Comparison of ENCODE assay signal across 9 cellular contexts in the genomic region with DNA sequence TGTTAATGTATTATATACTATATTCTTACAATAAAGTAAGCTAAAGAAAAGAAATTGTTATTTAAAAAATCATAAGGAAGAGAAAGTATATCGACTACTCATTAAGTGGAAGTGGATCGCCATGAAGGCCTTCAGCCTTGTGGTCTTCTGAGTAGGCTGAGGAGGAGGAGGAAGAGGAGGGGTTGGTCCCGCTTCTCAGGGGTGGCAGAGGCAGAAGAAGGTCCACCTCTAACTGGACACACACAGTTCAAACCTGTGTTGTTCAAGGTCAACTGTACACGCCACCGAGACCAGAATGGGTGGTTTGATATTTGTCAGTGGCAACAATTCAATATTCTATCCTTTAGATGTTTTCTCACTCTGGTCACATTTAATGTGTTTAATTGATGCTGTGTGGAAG.
A peak's percentile ranks its signal among the peaks of the same experiment; 100 is the strongest.
DNase-seq lines count a peak whose midpoint lies in the region; ATAC-seq, FAIRE-seq and TF ChIP-seq lines count a peak whose summit lies in the region.
"Had no signal": no experiment of that assay in that cellular context is flagged by ENCODE, and none has a peak within 500 bp of the region (broad histone marks: within the 10 kb centered on the region; RNA-seq: fewer than 3 reads in every experiment).

No MANE protein-coding gene starts in this region.

- no peak overlapping the region for H3K4me2 ChIP-seq in astrocyte (ENCODE audit: low read length)
- peak overlapping the region; percentile 28 for H3K4me2 ChIP-seq in parathyroid adenoma (ENCODE audit: low read length)

- H3K4me3 ChIP-seq in astrocyte (ENCODE audit: insufficient read depth, low read depth, low read length), result no peak overlapping the region
- no peak overlapping the region for H3K4me3 ChIP-seq in parathyroid adenoma (ENCODE audit: low read depth, low read length)
- no peak overlapping the region for H3K4me3 ChIP-seq in colonic mucosa
- H3K4me3 ChIP-seq: SJSA1 had no signal

- H3K4me1 Mint-ChIP-seq in astrocyte (ENCODE audit: low read depth, unreplicated experiment), result peaks cover 39% of the 10 kb centered on the region

- DNase-seq in astrocyte (ENCODE audit: low read depth) (no peak), colonic mucosa (no peak)
- DNase-seq in stimulated activated CD4-positive, alpha-beta T cell treated with anti-CD3 and anti-CD28 coated beads, Interleukin-4, amount 100 ng/mL, for 4 hours, result no peak
- DNase-seq in stimulated activated naive CD4-positive, alpha-beta T cell (lab: John Stamatoyannopoulos, UW), result no peak

- H3K36me3 Mint-ChIP-seq in astrocyte (ENCODE audit: low read depth, unreplicated experiment), result no peaks in the 10 kb centered on the region

- no peak for TF ChIP-seq CTCF in astrocyte (IDR thresholded peaks at IDR 0.05; ENCODE audit: insufficient read depth, low read depth, low read length)
- TF ChIP-seq CTCF in parathyroid adenoma (IDR thresholded peaks at IDR 0.05), result no peak
- TF ChIP-seq CTCF in colonic mucosa (IDR thresholded peaks at IDR 0.05), result no peak

- H3K79me2 ChIP-seq in astrocyte (ENCODE audit: insufficient read depth, low read length), result no peaks in the 10 kb centered on the region
- H3K79me2 ChIP-seq in parathyroid adenoma, result no peaks in the 10 kb centered on the region

- H3K9ac ChIP-seq in astrocyte (ENCODE audit: low read length) (no peak overlapping the region), parathyroid adenoma (no peak overlapping the region), colonic mucosa (ENCODE audit: low read depth in 2 of 2, low read length in 2 of 2) (peak overlapping the region in 1 of 2 donors; percentile 51)

- FAIRE-seq in astrocyte (lab: Jason Lieb, UNC), result no peak

- peak overlapping the region; percentile 53 for H3K27ac Mint-ChIP-seq in astrocyte (ENCODE audit: unreplicated experiment)

- ATAC-seq in GM18498 (IDR thresholded peaks at IDR 0.05; ENCODE audit: unreplicated experiment), result peak; percentile 13
- peak; percentile 12 for ATAC-seq in HG02642 (IDR thresholded peaks at IDR 0.05; ENCODE audit: poor library complexity, unreplicated experiment)
- ATAC-seq in HG02885 (IDR thresholded peaks at IDR 0.05; ENCODE audit: poor library complexity, unreplicated experiment), result no peak

- H3K9me3 Mint-ChIP-seq in astrocyte (ENCODE audit: unreplicated experiment), result no peaks in the 10 kb centered on the region

- H3K9me3 ChIP-seq in astrocyte (ENCODE audit: insufficient read depth, low read depth, low read length) (no peaks in the 10 kb centered on the region), parathyroid adenoma (ENCODE audit: control insufficient read depth, low read length) (no peaks in the 10 kb centered on the region), colonic mucosa (no peaks in the 10 kb centered on the region)
- H3K9me3 ChIP-seq: SJSA1 had no signal

- no peak overlapping the region for H3K4me3 Mint-ChIP-seq in astrocyte (ENCODE audit: unreplicated experiment)

- H3K36me3 ChIP-seq in astrocyte (ENCODE audit: insufficient read depth, low read length) (no peaks in the 10 kb centered on the region), parathyroid adenoma (ENCODE audit: control insufficient read depth, insufficient read depth, low read length) (no peaks in the 10 kb centered on the region), colonic mucosa (no peaks in the 10 kb centered on the region)
- H3K36me3 ChIP-seq: SJSA1 had no signal

- H2AFZ ChIP-seq in astrocyte (ENCODE audit: low read depth, low read length) (no peak overlapping the region), parathyroid adenoma (peak overlapping the region; percentile 60)

- H3K27me3 ChIP-seq in astrocyte (ENCODE audit: insufficient read depth, low read length) (no peaks in the 10 kb centered on the region), parathyroid adenoma (ENCODE audit: control insufficient read depth, insufficient read depth, low read length) (no peaks in the 10 kb centered on the region), colonic mucosa (no peaks in the 10 kb centered on the region)
- H3K27me3 ChIP-seq: SJSA1 had no signal

- no peak overlapping the region for H3K27ac ChIP-seq in astrocyte (ENCODE audit: low read depth, low read length)
- H3K27ac ChIP-seq in parathyroid adenoma, result no peak overlapping the region
- no peak overlapping the region for H3K27ac ChIP-seq in colonic mucosa
- H3K27ac ChIP-seq: SJSA1 had no signal

- intact Hi-C loops in colonic mucosa (cut with DNase I), result loop anchor here (2.0 to 5.0 kb wide), 3 partner anchors 62 to 670 kb away; no protein-coding TSS in a partner anchor

- peaks cover 2% of the 10 kb centered on the region for H3K27me3 Mint-ChIP-seq in astrocyte (ENCODE audit: low read depth, unreplicated experiment)

- H4K20me1 ChIP-seq in astrocyte (ENCODE audit: insufficient read depth, low read length), result no peaks in the 10 kb centered on the region

- peaks cover 41% of the 10 kb centered on the region for H3K4me1 ChIP-seq in astrocyte (ENCODE audit: insufficient read depth, low read length)
- H3K4me1 ChIP-seq in parathyroid adenoma, result no peaks in the 10 kb centered on the region
- no peaks in the 10 kb centered on the region for H3K4me1 ChIP-seq in colonic mucosa
